10 cellular contexts compared by ENCODE assay signal in the genomic region with DNA sequence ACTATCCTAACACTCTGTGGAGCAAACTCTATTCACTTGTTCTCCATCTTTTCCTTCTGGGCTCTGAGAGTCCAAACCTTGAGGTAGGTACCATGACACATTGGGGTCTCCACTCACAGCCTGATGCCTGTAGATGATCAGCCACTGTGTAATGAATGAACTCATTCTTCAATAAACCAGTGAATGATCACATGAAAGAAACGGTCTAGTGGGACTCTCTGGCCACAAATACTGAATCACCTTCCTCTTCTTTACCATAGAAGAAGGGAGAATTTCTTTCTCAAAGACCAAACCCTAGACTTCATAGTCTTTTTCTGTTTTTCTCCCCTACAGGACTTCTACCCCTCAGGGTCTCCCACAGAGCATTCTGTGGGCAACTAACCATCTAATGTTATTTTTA. TPM values are rescaled to one million over a fixed set of nuclear protein-coding genes. Genes with fewer than 3 reads are reported as not detected.
DNase-seq lines count a peak whose midpoint lies in the region; ATAC-seq, FAIRE-seq and TF ChIP-seq lines count a peak whose summit lies in the region.
"Had no signal": no experiment of that assay in that cellular context is flagged by ENCODE, and none has a peak within 500 bp of the region (broad histone marks: within the 10 kb centered on the region; RNA-seq: fewer than 3 reads in every experiment).

No MANE protein-coding gene starts in this region.

- H3K9me3 ChIP-seq in kidney (ENCODE audit: control insufficient read depth in 1 of 2, low read length in 2 of 2): peaks cover 0 to 16% of the 10 kb centered on the region in 2 donors

- DNase-seq in CD1c-positive myeloid dendritic cell (ENCODE audit: extremely low spot score) (peak; percentile 40), astrocyte of the spinal cord (ENCODE audit: low read depth, low spot score) (peak; percentile 75), NCI-H1930 (lab: John Stamatoyannopoulos, UW) (no peak), kidney (no peak), GF-D8 (lab: John Stamatoyannopoulos, UW) (no peak)
- DNase-seq: DMS 273 treated with DMSO at 0.1 percent for 48 hours, gastrocnemius medialis had no signal

- TF ChIP-seq CTCF in astrocyte of the spinal cord (IDR thresholded peaks at IDR 0.05; ENCODE audit: low read depth, low read length) (no peak), kidney (IDR thresholded peaks at IDR 0.05; ENCODE audit: borderline replicate concordance, extremely low read depth, insufficient read depth) (no peak)

- H3K4me3 ChIP-seq in astrocyte of the spinal cord (ENCODE audit: low read depth, low read length) (no peak overlapping the region), kidney (ENCODE audit: low read length in 2 of 2) (no peak overlapping the region)
- H3K4me3 ChIP-seq: gastrocnemius medialis had no signal

- no peaks in the 10 kb centered on the region for H3K36me3 ChIP-seq in kidney (ENCODE audit: control insufficient read depth in 1 of 2, insufficient read depth in 2 of 2, low read length in 2 of 2)
- H3K36me3 ChIP-seq: gastrocnemius medialis had no signal

- no peak overlapping the region for H3K27ac ChIP-seq in kidney (ENCODE audit: low read depth in 2 of 2, low read length in 2 of 2)
- H3K27ac ChIP-seq: gastrocnemius medialis had no signal

- intact Hi-C loops in kidney (cut with DNase I): no loop called here

- H3K9ac ChIP-seq in kidney (ENCODE audit: low read length in 2 of 2): no peak overlapping the region

- FAIRE-seq in kidney (lab: Jason Lieb, UNC): no peak

- in situ Hi-C loops in astrocyte of the spinal cord (cut with HindIII; ENCODE audit: low sequenced_read_pairs): no loop called here

- H3K4me1 ChIP-seq in kidney (ENCODE audit: control insufficient read depth in 1 of 2, insufficient read depth in 1 of 2, low read depth in 1 of 2, low read length in 2 of 2): no peaks in the 10 kb centered on the region
- H3K4me1 ChIP-seq: gastrocnemius medialis had no signal

- ATAC-seq in GM21360 (IDR thresholded peaks at IDR 0.05; ENCODE audit: unreplicated experiment) (peak; percentile 23), HG03432 (IDR thresholded peaks at IDR 0.05; ENCODE audit: unreplicated experiment) (peak; percentile 43), HG02571 (IDR thresholded peaks at IDR 0.05; ENCODE audit: unreplicated experiment) (no peak)
- ATAC-seq: gastrocnemius medialis had no signal

RNA-seq across cellular contexts. Expression of a gene that starts 20.5 kb away (rescaled TPM):
- total RNA-seq in kidney: 123 TPM
- 13.3 TPM for polyA plus RNA-seq in kidney (ENCODE audit: insufficient read depth, low read depth, low replicate concordance)

Comparison
In these comparisons a context has a peak if more than half of its experiments do, and no peak if none do; other contexts are left out.
1. DNase-seq: peak in CD1c-positive myeloid dendritic cell (single experiment) and astrocyte of the spinal cord (single experiment); none in NCI-H1930 (0 of 2), kidney (single experiment) and GF-D8 (single experiment).